ENCODE assay signal across 8 cellular contexts in the genomic region with DNA sequence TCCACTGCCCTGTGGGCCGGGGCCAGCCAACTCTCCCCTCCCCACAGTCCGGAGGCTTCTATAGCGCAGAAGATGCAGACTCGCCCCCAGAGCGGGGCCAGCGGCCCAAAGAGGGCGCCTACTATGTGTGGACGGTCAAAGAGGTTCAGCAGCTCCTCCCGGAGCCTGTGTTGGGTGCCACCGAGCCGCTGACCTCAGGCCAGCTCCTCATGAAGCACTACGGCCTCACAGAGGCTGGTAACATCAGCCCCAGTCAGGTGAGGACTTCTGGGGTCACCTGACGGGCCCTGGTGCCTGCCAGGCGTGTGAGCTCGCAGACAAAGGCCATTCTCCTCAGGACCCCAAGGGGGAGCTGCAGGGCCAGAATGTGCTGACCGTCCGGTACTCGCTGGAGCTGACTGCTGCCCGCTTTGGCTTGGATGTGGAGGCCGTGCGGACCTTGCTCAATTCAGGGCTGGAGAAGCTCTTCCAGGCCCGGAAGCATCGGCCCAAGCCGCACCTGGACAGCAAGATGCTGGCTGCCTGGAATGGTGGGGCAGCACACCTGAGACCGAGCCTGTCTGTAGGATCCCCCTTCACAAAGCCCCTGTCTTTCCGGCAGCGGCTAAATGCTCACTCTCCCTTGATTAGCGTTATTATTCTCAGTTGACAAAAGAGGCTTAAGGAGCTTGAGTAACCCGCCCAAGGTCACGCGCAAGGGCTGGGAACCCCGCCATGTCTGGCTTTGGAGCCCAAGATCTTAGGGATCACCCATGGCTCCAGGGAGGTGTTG. TPM values are rescaled to one million over a fixed set of nuclear protein-coding genes. Genes with fewer than 3 reads are reported as not detected.
DNase-seq lines count a peak whose midpoint lies in the region; ATAC-seq, FAIRE-seq and TF ChIP-seq lines count a peak whose summit lies in the region.

No MANE protein-coding gene starts in this region.

- no peaks in the 10 kb centered on the region for H4K20me1 ChIP-seq in endothelial cell of umbilical vein (replicated peaks; ENCODE audit: control insufficient read depth, extremely low read depth, insufficient read depth, low read length)

- no peaks in the 10 kb centered on the region for H3K27me3 ChIP-seq in Panc1 (ENCODE audit: control insufficient read depth, insufficient read depth, low read length)
- H3K27me3 ChIP-seq in endothelial cell of umbilical vein (ENCODE audit: control insufficient read depth in 2 of 2, insufficient read depth in 2 of 2, low read length in 2 of 2): no peaks in the 10 kb centered on the region

- no peak overlapping the region for H3K9ac ChIP-seq in endothelial cell of umbilical vein (replicated peaks; ENCODE audit: extremely low read depth, insufficient read depth, low read length)

- peak; percentile 91 for FAIRE-seq in endothelial cell of umbilical vein (lab: Jason Lieb, UNC)

- no peaks in the 10 kb centered on the region for H3K79me2 ChIP-seq in endothelial cell of umbilical vein (ENCODE audit: control insufficient read depth, insufficient read depth, low read length)

- in situ Hi-C loops in Panc1 (cut with HindIII; ENCODE audit: low pct_unique_long_range_greater_than_20kb, low sequenced_read_pairs): no loop called here

- H3K4me3 ChIP-seq in HEK293 (ENCODE audit: low read depth, low read length) (no peak overlapping the region), Panc1 (ENCODE audit: low read depth in 2 of 2, low read length in 2 of 2) (no peak overlapping the region), endothelial cell of umbilical vein (replicated peaks in 1 of 3; ENCODE audit: insufficient read depth in 1 of 3, low read depth in 1 of 3, low read length in 3 of 3) (no peak overlapping the region)

- no peak overlapping the region for H2AFZ ChIP-seq in endothelial cell of umbilical vein (ENCODE audit: low read depth, low read length)

- H3K27ac ChIP-seq in HEK293 (ENCODE audit: extremely low read depth, low read depth, low read length): no peak overlapping the region
- H3K27ac ChIP-seq in Panc1 (ENCODE audit: low read length): no peak overlapping the region
- H3K27ac ChIP-seq in endothelial cell of umbilical vein (ENCODE audit: insufficient read depth, low read depth, low read length): no peak overlapping the region

- no peaks in the 10 kb centered on the region for H3K9me1 ChIP-seq in endothelial cell of umbilical vein (replicated peaks; ENCODE audit: control insufficient read depth, extremely low read depth, insufficient read depth, low read length)

- POLR2A ChIA-PET in HEK293 (lab: Yijun Ruan, JAX): interaction anchor here (0.8 to 2.5 kb wide), 6 partner anchors 9 to 131 kb away, joined by 3 to 13 read pairs (median 5); a partner anchor contains a TSS
- POLR2A ChIA-PET in Panc1 (lab: Charles Lee): no interaction called here
- POLR2A ChIA-PET in endothelial cell of umbilical vein (lab: Charles Lee): interaction anchor here (1.2 to 1.3 kb wide), 2 partner anchors 10 to 75 kb away, joined by 3 to 6 read pairs; a partner anchor contains a TSS

- H3K4me1 ChIP-seq in HEK293 (ENCODE audit: control insufficient read depth, insufficient read depth, low read length): peaks cover 8% of the 10 kb centered on the region
- H3K4me1 ChIP-seq in Panc1 (ENCODE audit: control insufficient read depth, insufficient read depth, low read length): peaks cover 12% of the 10 kb centered on the region
- peaks cover 7% of the 10 kb centered on the region for H3K4me1 ChIP-seq in endothelial cell of umbilical vein (ENCODE audit: control insufficient read depth, extremely low read depth, insufficient read depth, low read length)

- intact Hi-C loops in Panc1 (cut with micrococcal nuclease; ENCODE audit: unreplicated experiment): loop anchor here (2.0 kb wide), 1 partner anchor 76 kb away; no protein-coding TSS in a partner anchor
- intact Hi-C loops in endothelial cell of umbilical vein (cut with micrococcal nuclease): loop anchor here (1.0 kb wide), 1 partner anchor 130 kb away; no protein-coding TSS in a partner anchor

- TF ChIP-seq CTCF in HEK293 (tag by site-specific recombination; IDR thresholded peaks at IDR 0.05) (peak; percentile 51; the same call in 1 of the 2 replicates), Panc1 (IDR thresholded peaks at IDR 0.05) (peak; percentile 90), endothelial cell of umbilical vein (IDR thresholded peaks at IDR 0.05; ENCODE audit: extremely low read depth in 1 of 2, insufficient read depth in 1 of 2, low read depth in 1 of 2, low read length in 2 of 2) (peak; percentile 89 to 91)

- ATAC-seq in Panc1: peak; percentile 66
- no peak for ATAC-seq in GM18858 (IDR thresholded peaks at IDR 0.05; ENCODE audit: unreplicated experiment)
- ATAC-seq in stimulated activated naive CD8-positive, alpha-beta T cell treated with anti-CD3 and anti-CD28 coated beads, Interleukin-15, Interleukin-2, amounts not matched to agents 100 U/mL and 50 U/mL, for 24 hours: no peak
- no peak for ATAC-seq in HG02938 (IDR thresholded peaks at IDR 0.05; ENCODE audit: unreplicated experiment)

- H3K9me3 ChIP-seq in HEK293 (ENCODE audit: control insufficient read depth, insufficient read depth, low read depth, low read length): no peaks in the 10 kb centered on the region
- no peaks in the 10 kb centered on the region for H3K9me3 ChIP-seq in Panc1 (ENCODE audit: control insufficient read depth, insufficient read depth, low read depth, low read length)
- H3K9me3 ChIP-seq in endothelial cell of umbilical vein (replicated peaks; ENCODE audit: control insufficient read depth, insufficient read depth, low read length): no peaks in the 10 kb centered on the region

- H3K36me3 ChIP-seq in HEK293 (ENCODE audit: control insufficient read depth in 2 of 2, insufficient read depth in 1 of 2, low read length in 2 of 2) (peaks cover 0 to 33% of the 10 kb centered on the region in 2 experiments; a peak in 2 of 3 replicates), Panc1 (ENCODE audit: control insufficient read depth, insufficient read depth, low read length) (no peaks in the 10 kb centered on the region), endothelial cell of umbilical vein (ENCODE audit: control insufficient read depth in 2 of 2, extremely low read depth in 1 of 2, insufficient read depth in 2 of 2, low read length in 2 of 2) (peaks cover 0 to 5% of the 10 kb centered on the region in 2 experiments)

- H3K4me2 ChIP-seq in endothelial cell of umbilical vein (ENCODE audit: insufficient read depth, low read length): no peak overlapping the region

- DNase-seq in Ammon's horn (ENCODE audit: low spot score): peak; percentile 90
- no peak for DNase-seq in Panc1 (ENCODE audit: low read depth, low spot score)
- DNase-seq in endothelial cell of umbilical vein (ENCODE audit: low read depth, low spot score): peak; percentile 73
- DNase-seq in mucosa of gallbladder (ENCODE audit: low spot score): peak; percentile 85
- no peak for DNase-seq in stimulated activated naive CD8-positive, alpha-beta T cell treated with anti-CD3 and anti-CD28 coated beads, Interleukin-15, Interleukin-2, amounts not matched to agents 100 U/mL and 50 U/mL, for 24 hours

- CTCF ChIA-PET in HEK293 (lab: Yijun Ruan, JAX) (interaction anchor here (0.6 to 7.4 kb wide), 46 partner anchors 9 to 330 kb away, joined by 3 to 231 read pairs (median 4); a partner anchor contains a TSS), Panc1 (lab: Charles Lee) (interaction anchor here (0.6 to 3.2 kb wide), 11 partner anchors 9 to 351 kb away, joined by 3 to 34 read pairs (median 7); a partner anchor contains a TSS), endothelial cell of umbilical vein (lab: Charles Lee) (interaction anchor here (0.5 to 8.4 kb wide), 47 partner anchors 9 to 414 kb away, joined by 3 to 398 read pairs (median 4); a partner anchor contains a TSS)

- no peak for TF ChIP-seq POLR2A in endothelial cell of umbilical vein (IDR thresholded peaks at IDR 0.05; ENCODE audit: low read depth, low read length)

- dilution Hi-C loops in endothelial cell of umbilical vein (cut with MboI; ENCODE audit: extremely low pct_ligation_motif_present, low sequenced_read_pairs): no loop called here

- BruUV-seq in Panc1 (replicated peaks; lab: Mats Ljungman, UMichigan) (no TSS peak), endothelial cell of umbilical vein (replicated peaks; lab: Mats Ljungman, UMichigan) (no TSS peak)

RNA-seq across cellular contexts. Expression of a gene that starts 3.9 kb away (rescaled TPM):
- 82.2 TPM for total RNA-seq in Panc1 (2021; ENCODE audit: unreplicated experiment)
- polyA plus RNA-seq in Panc1 (2012; ENCODE audit: insufficient read length): 77.3 TPM
- 31.4 and 42.3 TPM in 2 replicates for total RNA-seq in endothelial cell of umbilical vein
- polyA plus RNA-seq in endothelial cell of umbilical vein: 51.5 and 52.7 TPM in 2 replicates
- 19.0 and 26.3 TPM in 2 replicates for polyA plus RNA-seq in endothelial cell of umbilical vein (2011; cell fraction: cytosol; rRNA removed)
- polyA plus RNA-seq in endothelial cell of umbilical vein (2011; cell fraction: nucleus; rRNA removed): 199 and 245 TPM in 2 replicates
- polyA plus RNA-seq in endothelial cell of umbilical vein (2012): 35.5 and 58.2 TPM in 2 replicates
- polyA minus RNA-seq in endothelial cell of umbilical vein: 44.0 and 45.6 TPM in 2 replicates
- 3.7 TPM for polyA minus RNA-seq in endothelial cell of umbilical vein (2011; cell fraction: cytosol; rRNA and poly(A)+ RNA removed)
- 52.6 and 72.8 TPM in 2 replicates for polyA minus RNA-seq in endothelial cell of umbilical vein (2011; cell fraction: nucleus; rRNA and poly(A)+ RNA removed)
- 70.0 TPM for total RNA-seq in mucosa of gallbladder

RNA-seq across cellular contexts. Expression of a gene that starts 9.7 kb away (rescaled TPM):
- total RNA-seq in Panc1 (2021; ENCODE audit: unreplicated experiment) (10.0 TPM), endothelial cell of umbilical vein (not detected in 2 replicates), mucosa of gallbladder (0.26 TPM)
- 9.7 TPM for polyA plus RNA-seq in Panc1 (2012; ENCODE audit: insufficient read length)
- polyA plus RNA-seq in endothelial cell of umbilical vein: not detected in 2 replicates
- polyA plus RNA-seq in endothelial cell of umbilical vein (2011; cell fraction: cytosol; rRNA removed): 0.03 TPM in 1 of 2 replicates, not detected in the other
- polyA plus RNA-seq in endothelial cell of umbilical vein (2011; cell fraction: nucleus; rRNA removed): 0.03 TPM in 1 of 2 replicates, not detected in the other
- polyA plus RNA-seq in endothelial cell of umbilical vein (2012): not detected in 2 replicates
- polyA minus RNA-seq in endothelial cell of umbilical vein: not detected in 2 replicates
- polyA minus RNA-seq in endothelial cell of umbilical vein (2011; cell fraction: cytosol; rRNA and poly(A)+ RNA removed): not detected
- not detected in 2 replicates for polyA minus RNA-seq in endothelial cell of umbilical vein (2011; cell fraction: nucleus; rRNA and poly(A)+ RNA removed)

RNA-seq across cellular contexts. Expression of a gene that starts 18.3 kb away (rescaled TPM):
- total RNA-seq in Panc1 (2021; ENCODE audit: unreplicated experiment) (0.92 TPM), endothelial cell of umbilical vein (not detected in 2 replicates), mucosa of gallbladder (92.7 TPM)
- 0.67 TPM for polyA plus RNA-seq in Panc1 (2012; ENCODE audit: insufficient read length)
- not detected in 2 replicates for polyA plus RNA-seq in endothelial cell of umbilical vein
- 0.03 TPM in 1 of 2 replicates, not detected in the other for polyA plus RNA-seq in endothelial cell of umbilical vein (2011; cell fraction: cytosol; rRNA removed)
- 0.07 TPM in 1 of 2 replicates, not detected in the other for polyA plus RNA-seq in endothelial cell of umbilical vein (2011; cell fraction: nucleus; rRNA removed)
- polyA plus RNA-seq in endothelial cell of umbilical vein (2012): 0.13 TPM in 1 of 2 replicates, not detected in the other
- not detected in 2 replicates for polyA minus RNA-seq in endothelial cell of umbilical vein
- not detected for polyA minus RNA-seq in endothelial cell of umbilical vein (2011; cell fraction: cytosol; rRNA and poly(A)+ RNA removed)
- not detected in 2 replicates for polyA minus RNA-seq in endothelial cell of umbilical vein (2011; cell fraction: nucleus; rRNA and poly(A)+ RNA removed)

RNA-seq across cellular contexts. Expression of a gene that starts 42.6 kb away (rescaled TPM):
- total RNA-seq in Panc1 (2021; ENCODE audit: unreplicated experiment) (2.2 TPM), endothelial cell of umbilical vein (0.25 and 0.66 TPM in 2 replicates), mucosa of gallbladder (4.6 TPM)
- polyA plus RNA-seq in Panc1 (2012; ENCODE audit: insufficient read length): 3.7 TPM
- 0.05 and 0.40 TPM in 2 replicates for polyA plus RNA-seq in endothelial cell of umbilical vein
- polyA plus RNA-seq in endothelial cell of umbilical vein (2011; cell fraction: cytosol; rRNA removed): 0.22 and 0.27 TPM in 2 replicates
- 1.6 TPM in 2 replicates for polyA plus RNA-seq in endothelial cell of umbilical vein (2011; cell fraction: nucleus; rRNA removed)
- 0.46 and 0.83 TPM in 2 replicates for polyA plus RNA-seq in endothelial cell of umbilical vein (2012)
- polyA minus RNA-seq in endothelial cell of umbilical vein: 0.25 TPM in 1 of 2 replicates, not detected in the other
- not detected for polyA minus RNA-seq in endothelial cell of umbilical vein (2011; cell fraction: cytosol; rRNA and poly(A)+ RNA removed)
- 0.38 and 1.4 TPM in 2 replicates for polyA minus RNA-seq in endothelial cell of umbilical vein (2011; cell fraction: nucleus; rRNA and poly(A)+ RNA removed)

Comparison
In these comparisons a context has a peak if more than half of its experiments do, and no peak if none do; other contexts are left out.
1. DNase-seq: peak in Ammon's horn (single experiment), endothelial cell of umbilical vein (single experiment) and mucosa of gallbladder (single experiment); none in Panc1 (single experiment) and stimulated activated naive CD8-positive, alpha-beta T cell treated with anti-CD3 and anti-CD28 coated beads, Interleukin-15, Interleukin-2, amounts not matched to agents 100 U/mL and 50 U/mL, for 24 hours (single experiment).
2. RNA of a gene that starts 18.3 kb away (total RNA-seq): 92.7 TPM in mucosa of gallbladder (single experiment); 0.92 TPM in Panc1 (single experiment) and not detected in endothelial cell of umbilical vein; every median in the first group is over 10 times any median in the second.
3. Peak in every context shown above with its lines, with median percentiles within 50 percentile points of each other: CTCF ChIP-seq.